Comparison of ENCODE assay signal across 1 cellular context in genomic region chr17:58176200-58176599, GRCh38.
A peak's percentile ranks its signal among the peaks of the same experiment; 100 is the strongest.
TF ChIP-seq lines count a peak whose summit lies in the region.

No MANE protein-coding gene starts in this region.

TF ChIP-seq in HepG2, 621 proteins besides CTCF, POLR2A, EP300 and RAD21:
- TF ChIP-seq ZNF350 (CRISPR knock-in tag; IDR thresholded peaks at IDR 0.05; ENCODE audit: borderline replicate concordance, low read depth) (no peak), HNF1A (IDR thresholded peaks at IDR 0.05; ENCODE audit: low read depth) (no peak), HNF1A (CRISPR knock-in tag; IDR thresholded peaks at IDR 0.05; ENCODE audit: borderline replicate concordance) (no peak), ZNF343 (CRISPR knock-in tag; IDR thresholded peaks at IDR 0.05) (no peak), ZBTB3 (CRISPR knock-in tag; IDR thresholded peaks at IDR 0.05; ENCODE audit: borderline replicate concordance, low read depth) (no peak), KDM3A (CRISPR knock-in tag; IDR thresholded peaks at IDR 0.05; ENCODE audit: low read depth) (no peak), MIER3 (CRISPR knock-in tag; IDR thresholded peaks at IDR 0.05; ENCODE audit: borderline replicate concordance) (no peak), ZNF607 (CRISPR knock-in tag; IDR thresholded peaks at IDR 0.05; ENCODE audit: borderline replicate concordance) (no peak), ZNF20 (CRISPR knock-in tag; IDR thresholded peaks at IDR 0.05) (no peak), REST (IDR thresholded peaks at IDR 0.05; ENCODE audit: borderline replicate concordance in 1 of 2, low read depth in 1 of 2, low read length in 2 of 2) (peak; percentile 54 to 95), PLRG1 (conservative IDR thresholded peaks at IDR 0.05) (no peak), ZNF777 (CRISPR knock-in tag; IDR thresholded peaks at IDR 0.05) (no peak), MIER2 (CRISPR knock-in tag; IDR thresholded peaks at IDR 0.05) (peak; percentile 93), KAT7 (CRISPR knock-in tag; IDR thresholded peaks at IDR 0.05; ENCODE audit: borderline replicate concordance) (no peak), POGK (CRISPR knock-in tag; conservative IDR thresholded peaks at IDR 0.05) (no peak), LRRFIP1 (CRISPR knock-in tag; conservative IDR thresholded peaks at IDR 0.05) (no peak), RARA (CRISPR knock-in tag; IDR thresholded peaks at IDR 0.05) (no peak), ZKSCAN8 (CRISPR knock-in tag; IDR thresholded peaks at IDR 0.05; ENCODE audit: borderline replicate concordance) (no peak), SAFB2 (CRISPR knock-in tag; IDR thresholded peaks at IDR 0.05; ENCODE audit: borderline replicate concordance, low read depth) (no peak), EHMT2 (IDR thresholded peaks at IDR 0.05; ENCODE audit: borderline replicate concordance, low read depth, low read length) (peak; percentile 79), SETDB1 (CRISPR knock-in tag; IDR thresholded peaks at IDR 0.05; ENCODE audit: borderline replicate concordance) (no peak)
